16 cellular contexts compared by ENCODE assay signal in genomic region chr1:246785536-246786111, GRCh38.
A peak's percentile ranks its signal among the peaks of the same experiment; 100 is the strongest.
DNase-seq lines count a peak whose midpoint lies in the region; ATAC-seq and TF ChIP-seq lines count a peak whose summit lies in the region.
"Had no signal": no experiment of that assay in that cellular context is flagged by ENCODE, and none has a peak within 500 bp of the region (broad histone marks: within the 10 kb centered on the region; RNA-seq: fewer than 3 reads in every experiment).

No MANE protein-coding gene starts in this region.

- H3K36me3 Mint-ChIP-seq in progenitor cell of endocrine pancreas (ENCODE audit: insufficient read depth), result peaks cover 10% of the 10 kb centered on the region
- H3K36me3 Mint-ChIP-seq: CD4-positive, CD25-positive, alpha-beta regulatory T cell had no signal

- TF ChIP-seq CTCF in epithelial cell of esophagus (IDR thresholded peaks at IDR 0.05; ENCODE audit: insufficient read depth, low read depth, low read length, missing control alignments) (no peak), progenitor cell of endocrine pancreas (IDR thresholded peaks at IDR 0.05; ENCODE audit: unreplicated experiment) (no peak)

- no peak overlapping the region for H3K4me3 ChIP-seq in epithelial cell of esophagus (ENCODE audit: low read length)
- H3K4me3 ChIP-seq: upper lobe of left lung had no signal

- ATAC-seq in GM21515 (IDR thresholded peaks at IDR 0.05; ENCODE audit: unreplicated experiment), result no peak

- H3K9me3 Mint-ChIP-seq in progenitor cell of endocrine pancreas (ENCODE audit: low read depth), result no peaks in the 10 kb centered on the region
- H3K9me3 Mint-ChIP-seq: CD4-positive, CD25-positive, alpha-beta regulatory T cell had no signal

- H3K27ac Mint-ChIP-seq in progenitor cell of endocrine pancreas, result peak overlapping the region; percentile 49

- DNase-seq in DMS53 (lab: John Stamatoyannopoulos, UW) (peak; percentile 28), DMS53 treated with DMSO at 0.1 percent for 48 hours (lab: John Stamatoyannopoulos, UW; ENCODE audit: unreplicated experiment) (no peak), M059J (ENCODE audit: low read depth) (peak; percentile 10), epithelial cell of esophagus (ENCODE audit: low read depth) (peak; percentile 19), progenitor cell of endocrine pancreas (ENCODE audit: low spot score, unreplicated experiment) (no peak), T-helper 9 cell (no peak)
- DNase-seq in stimulated activated CD4-positive, alpha-beta T cell treated with anti-CD3 and anti-CD28 coated beads, Interleukin-2, amount 100 ng/mL, for 48 hours, result no peak
- DNase-seq: 8988T; KG1; kidney; NCI-H1436 treated with DMSO at 0.1 percent for 48 hours; NCI-H524; stimulated activated CD4-positive, alpha-beta T cell treated with anti-CD3 and anti-CD28 coated beads, Interleukin-4, amount 100 ng/mL, for 4 hours had no signal

- H3K27me3 Mint-ChIP-seq in progenitor cell of endocrine pancreas, result peaks cover 3% of the 10 kb centered on the region

- H3K4me3 Mint-ChIP-seq in progenitor cell of endocrine pancreas (ENCODE audit: low read depth), result no peak overlapping the region

- H3K4me1 Mint-ChIP-seq in progenitor cell of endocrine pancreas (ENCODE audit: low read depth), result peaks cover 2% of the 10 kb centered on the region

Comparison
In these comparisons a context has a peak if more than half of its experiments do, and no peak if none do; other contexts are left out.
1. DNase-seq: peak in DMS53 (single experiment), M059J (single experiment) and epithelial cell of esophagus (single experiment); none in DMS53 treated with DMSO at 0.1 percent for 48 hours (single experiment), progenitor cell of endocrine pancreas (single experiment), T-helper 9 cell (single experiment) and stimulated activated CD4-positive, alpha-beta T cell treated with anti-CD3 and anti-CD28 coated beads, Interleukin-2, amount 100 ng/mL, for 48 hours (0 of 2).